In genomic region chr16:47143329-47143676, GRCh38 we compare ENCODE assay signal across 9 cellular contexts. TPM values are rescaled to one million over a fixed set of nuclear protein-coding genes. Genes with fewer than 3 reads are reported as not detected.
DNase-seq lines count a peak whose midpoint lies in the region; ATAC-seq and TF ChIP-seq lines count a peak whose summit lies in the region.
"Had no signal": no experiment of that assay in that cellular context is flagged by ENCODE, and none has a peak within 500 bp of the region (broad histone marks: within the 10 kb centered on the region; RNA-seq: fewer than 3 reads in every experiment).

No MANE protein-coding gene starts in this region.

- H3K4me3 ChIP-seq in astrocyte of the spinal cord (ENCODE audit: low read depth, low read length) = peak overlapping the region; percentile 66
- H3K4me3 ChIP-seq in iPS-18a (ENCODE audit: low read length) = peak overlapping the region; percentile 64
- H3K4me3 ChIP-seq in smooth muscle cell = peak overlapping the region; percentile 60

- peak overlapping the region; percentile 90 for H3K4me2 ChIP-seq in smooth muscle cell

- H4K20me1 ChIP-seq in smooth muscle cell (ENCODE audit: low read depth) = no peaks in the 10 kb centered on the region

- H3K36me3 ChIP-seq in iPS-18a (ENCODE audit: control insufficient read depth, low read depth, low read length) = no peaks in the 10 kb centered on the region
- no peaks in the 10 kb centered on the region for H3K36me3 ChIP-seq in smooth muscle cell (ENCODE audit: low read depth)

- peak; percentile 74 for ATAC-seq in HG02759 (IDR thresholded peaks at IDR 0.05; ENCODE audit: unreplicated experiment)

- H3K27me3 ChIP-seq in iPS-18a (ENCODE audit: control insufficient read depth, insufficient read depth, low read length) (peaks cover 31% of the 10 kb centered on the region), smooth muscle cell (ENCODE audit: low read depth) (no peaks in the 10 kb centered on the region)

- TF ChIP-seq CTCF in astrocyte of the spinal cord (IDR thresholded peaks at IDR 0.05; ENCODE audit: low read depth, low read length) = peak; percentile 61
- peak; percentile 60 for TF ChIP-seq CTCF in smooth muscle cell (IDR thresholded peaks at IDR 0.05; ENCODE audit: borderline replicate concordance, insufficient read depth, poor library complexity, severe bottlenecking)

- H3K9me3 ChIP-seq in iPS-18a (ENCODE audit: control insufficient read depth, low read depth, low read length) (no peaks in the 10 kb centered on the region), smooth muscle cell (replicated peaks; ENCODE audit: low read depth) (no peaks in the 10 kb centered on the region)

- no peaks in the 10 kb centered on the region for H3K79me2 ChIP-seq in smooth muscle cell (ENCODE audit: low read depth)

- no peak overlapping the region for H3K27ac ChIP-seq in iPS-18a (ENCODE audit: low read length)
- no peak overlapping the region for H3K27ac ChIP-seq in smooth muscle cell (ENCODE audit: low read depth)

- under 1% methylated on average over 41 of the region's 55 CpGs for WGBS in smooth muscle cell (ENCODE audit: low lambda C conversion rate)

- H3K4me1 ChIP-seq in iPS-18a (ENCODE audit: control insufficient read depth, low read depth, low read length) = peaks cover 9% of the 10 kb centered on the region
- peaks cover 13% of the 10 kb centered on the region for H3K4me1 ChIP-seq in smooth muscle cell (ENCODE audit: low read depth)

- peak overlapping the region; percentile 77 for H3K9ac ChIP-seq in iPS-18a (ENCODE audit: low read length)
- peak overlapping the region; percentile 29 for H3K9ac ChIP-seq in smooth muscle cell (ENCODE audit: low read depth)

- DNase-seq in NCI-H1417 (lab: John Stamatoyannopoulos, UW) (peak; percentile 72 to 88 (median 86)), NCI-H1417 treated with DMSO at 0.1 percent for 48 hours (lab: John Stamatoyannopoulos, UW) (no peak), NCI-H1105 (lab: John Stamatoyannopoulos, UW) (peak; percentile 67), T-helper 22 cell (ENCODE audit: low read depth) (peak; percentile 34), astrocyte of the spinal cord (ENCODE audit: low read depth, low spot score) (peak; percentile 72), smooth muscle cell (lab: John Stamatoyannopoulos, UW; ENCODE audit: unreplicated experiment) (no peak)
- DNase-seq: DND-41 had no signal

- in situ Hi-C loops in astrocyte of the spinal cord (cut with HindIII; ENCODE audit: low sequenced_read_pairs) = no loop called here

- peak overlapping the region; percentile 85 for H2AFZ ChIP-seq in smooth muscle cell (ENCODE audit: low read depth)

- H3F3A ChIP-seq in smooth muscle cell (ENCODE audit: low read depth) = no peaks in the 10 kb centered on the region

RNA-seq across cellular contexts. Expression of gene NETO2, which starts 0.4 kb away (rescaled TPM):
- total RNA-seq in smooth muscle cell = 20.4 and 23.5 TPM in 2 replicates
- 8.1 and 12.7 TPM in 2 replicates for polyA plus RNA-seq in smooth muscle cell

Comparison
In these comparisons a context has a peak if more than half of its experiments do, and no peak if none do; other contexts are left out.
1. DNase-seq: peak in NCI-H1417 (3 of 3), NCI-H1105 (single experiment), T-helper 22 cell (single experiment) and astrocyte of the spinal cord (single experiment); none in NCI-H1417 treated with DMSO at 0.1 percent for 48 hours (single experiment) and smooth muscle cell (single experiment).
2. Peak in every context shown above with its lines, with median percentiles within 50 percentile points of each other: H3K4me3 ChIP-seq.